In genomic region chr6:27775796-27776184, GRCh38 we compare ENCODE assay signal across 10 cellular contexts.
"Had no signal": no experiment of that assay in that cellular context is flagged by ENCODE, and none has a peak within 500 bp of the region (broad histone marks: within the 10 kb centered on the region; RNA-seq: fewer than 3 reads in every experiment).

No MANE protein-coding gene starts in this region.

- ATAC-seq: activated CD8-positive, alpha-beta T cell treated with anti-CD3 and anti-CD28 coated beads for 36 hours had no signal

- H3K9me3 ChIP-seq: right atrium auricular region, uterus had no signal

- H3K36me3 ChIP-seq: neural progenitor cell, right atrium auricular region, uterus had no signal

- H3K4me3 ChIP-seq: neural progenitor cell, right atrium auricular region, skin epidermis, uterus had no signal

- H3K4me1 ChIP-seq: uterus had no signal

- FAIRE-seq: keratinocyte had no signal

- DNase-seq: activated CD8-positive, alpha-beta memory T cell treated with anti-CD3 and anti-CD28 coated beads, Interleukin-2, amount 50 U/mL, for 4 hours; activated CD8-positive, alpha-beta T cell treated with anti-CD3 and anti-CD28 coated beads for 36 hours; activated naive CD8-positive, alpha-beta T cell treated with anti-CD3 and anti-CD28 coated beads, Interleukin-2, amount 10 ng/mL, durations not matched to agents 7 days and 5 days; foreskin melanocyte; T-helper 9 cell; uterus had no signal
